Comparison of ENCODE assay signal across 19 cellular contexts in the genomic region with DNA sequence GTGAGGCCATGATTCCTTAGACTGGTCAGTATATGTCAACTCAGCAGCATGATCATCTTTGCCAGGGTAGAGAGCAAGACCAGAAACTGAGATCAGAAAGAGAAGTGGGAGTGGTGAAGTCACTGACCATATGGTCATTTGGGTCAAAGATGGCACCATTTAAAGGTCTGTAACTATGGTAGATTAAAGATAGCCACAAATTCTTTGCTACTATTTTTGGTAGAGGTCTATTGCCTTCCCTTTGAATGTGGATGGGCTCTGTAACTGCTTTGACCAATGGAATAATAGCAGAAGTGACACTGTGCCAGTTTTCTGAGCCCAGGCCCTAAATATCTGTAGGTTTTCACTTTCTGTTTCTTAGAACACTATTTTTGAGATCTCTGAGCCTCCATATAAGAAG.
DNase-seq lines count a peak whose midpoint lies in the region; ATAC-seq lines count a peak whose summit lies in the region.
"Had no signal": no experiment of that assay in that cellular context is flagged by ENCODE, and none has a peak within 500 bp of the region (broad histone marks: within the 10 kb centered on the region; RNA-seq: fewer than 3 reads in every experiment).

No MANE protein-coding gene starts in this region.

- peak; percentile 72 for ATAC-seq in GM18517 (IDR thresholded peaks at IDR 0.05; ENCODE audit: unreplicated experiment)
- ATAC-seq in GM21381 (IDR thresholded peaks at IDR 0.05; ENCODE audit: unreplicated experiment), result peak; percentile 74
- ATAC-seq in HG02852 (IDR thresholded peaks at IDR 0.05; ENCODE audit: unreplicated experiment), result peak; percentile 65
- peak; percentile 58 for ATAC-seq in HG03520 (IDR thresholded peaks at IDR 0.05; ENCODE audit: unreplicated experiment)
- ATAC-seq: lower lobe of right lung; natural killer cell treated with Interleukin-12 subunit alpha and Interleukin-12 subunit beta and Interleukin-15 and Interleukin-18, amount 100 ng/mL, for 72 hours had no signal

- H3K27ac Mint-ChIP-seq in activated naive CD4-positive, alpha-beta T cell treated with anti-CD3 and anti-CD28 coated beads for 36 hours, result no peak overlapping the region
- H3K27ac Mint-ChIP-seq: activated naive CD4-positive, alpha-beta T cell treated with anti-CD3 and anti-CD28 coated beads, Interleukin-2, amount 10 ng/mL, durations not matched to agents 7 days and 5 days; natural killer cell treated with Interleukin-12 subunit alpha and Interleukin-12 subunit beta and Interleukin-15 and Interleukin-18, amount 100 ng/mL, for 72 hours had no signal

- no peaks in the 10 kb centered on the region for H3K36me3 Mint-ChIP-seq in activated naive CD4-positive, alpha-beta T cell treated with anti-CD3 and anti-CD28 coated beads for 36 hours (ENCODE audit: low read depth)
- H3K36me3 Mint-ChIP-seq: activated naive CD4-positive, alpha-beta T cell treated with anti-CD3 and anti-CD28 coated beads, Interleukin-2, amount 10 ng/mL, durations not matched to agents 7 days and 5 days had no signal

- no peak for DNase-seq in NAMALWA (ENCODE audit: low spot score)
- DNase-seq in activated effector memory CD4-positive, alpha-beta T cell treated with Interleukin-2 at 50 U/mL for 16 hours, result no peak
- DNase-seq in stimulated activated CD4-positive, alpha-beta T cell treated with anti-CD3 and anti-CD28 coated beads, Interleukin-15, amount 100 ng/mL, for 24 hours, result no peak
- DNase-seq in activated naive CD4-positive, alpha-beta T cell treated with anti-CD3 and anti-CD28 coated beads for 36 hours, result no peak
- DNase-seq: activated naive CD4-positive, alpha-beta T cell treated with anti-CD3 and anti-CD28 coated beads, Interleukin-2, amount 10 ng/mL, durations not matched to agents 7 days and 5 days; brain microvascular endothelial cell; Caco-2; effector CD4-positive, alpha-beta T cell; GF-D8; lower lobe of right lung; NCI-H1092; PC-9; trophoblast cell; WERI-Rb-1 had no signal

- peaks cover 12% of the 10 kb centered on the region for H3K27me3 Mint-ChIP-seq in activated naive CD4-positive, alpha-beta T cell treated with anti-CD3 and anti-CD28 coated beads for 36 hours (ENCODE audit: low read depth)
- H3K27me3 Mint-ChIP-seq: activated naive CD4-positive, alpha-beta T cell treated with anti-CD3 and anti-CD28 coated beads, Interleukin-2, amount 10 ng/mL, durations not matched to agents 7 days and 5 days had no signal

- H3K4me1 Mint-ChIP-seq in activated naive CD4-positive, alpha-beta T cell treated with anti-CD3 and anti-CD28 coated beads for 36 hours (ENCODE audit: low read depth), result no peaks in the 10 kb centered on the region
- H3K4me1 Mint-ChIP-seq: activated naive CD4-positive, alpha-beta T cell treated with anti-CD3 and anti-CD28 coated beads, Interleukin-2, amount 10 ng/mL, durations not matched to agents 7 days and 5 days had no signal

- CTCF ChIA-PET in activated naive CD4-positive, alpha-beta T cell treated with anti-CD3 and anti-CD28 coated beads for 36 hours (lab: Charles Lee), result interaction anchor here (0.8 kb wide), 1 partner anchor 456 kb away, joined by 3 read pairs; no protein-coding TSS in a partner anchor

- H3K4me3 Mint-ChIP-seq in activated naive CD4-positive, alpha-beta T cell treated with anti-CD3 and anti-CD28 coated beads for 36 hours, result no peak overlapping the region
- H3K4me3 Mint-ChIP-seq: activated naive CD4-positive, alpha-beta T cell treated with anti-CD3 and anti-CD28 coated beads, Interleukin-2, amount 10 ng/mL, durations not matched to agents 7 days and 5 days; natural killer cell treated with Interleukin-12 subunit alpha and Interleukin-12 subunit beta and Interleukin-15 and Interleukin-18, amount 100 ng/mL, for 72 hours had no signal

- intact Hi-C loops in activated naive CD4-positive, alpha-beta T cell treated with anti-CD3 and anti-CD28 coated beads for 36 hours (cut with micrococcal nuclease), result no loop called here

- peaks cover 6% of the 10 kb centered on the region for H3K9me3 Mint-ChIP-seq in activated naive CD4-positive, alpha-beta T cell treated with anti-CD3 and anti-CD28 coated beads for 36 hours
